16 cellular contexts compared by ENCODE assay signal in the genomic region with DNA sequence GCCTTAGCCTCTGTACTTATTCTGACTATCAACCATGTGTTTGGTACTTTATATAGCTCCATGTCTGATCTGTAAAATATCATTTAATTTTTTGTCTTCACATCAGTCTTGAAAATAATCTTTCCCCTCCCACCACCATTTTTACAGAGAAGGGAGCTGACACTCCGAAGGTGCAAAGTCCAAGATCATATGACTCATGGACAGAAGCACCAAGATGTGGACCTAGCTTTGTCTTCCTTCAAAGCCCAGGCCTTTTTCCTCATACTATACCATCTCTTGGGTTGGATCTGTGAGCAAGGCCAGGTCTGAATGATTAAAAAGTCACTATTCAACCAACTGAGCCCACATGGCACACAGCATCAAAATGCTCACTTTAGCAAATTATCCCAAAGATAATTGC.
"Had no signal": no experiment of that assay in that cellular context is flagged by ENCODE, and none has a peak within 500 bp of the region (broad histone marks: within the 10 kb centered on the region; RNA-seq: fewer than 3 reads in every experiment).

No MANE protein-coding gene starts in this region.

- H3K9me3 Mint-ChIP-seq: activated naive CD8-positive, alpha-beta T cell treated with anti-CD3 and anti-CD28 coated beads, Interleukin-2, amount 10 ng/mL, durations not matched to agents 7 days and 5 days; effector memory CD8-positive, alpha-beta T cell; immature natural killer cell; memory B cell; naive B cell had no signal

- H3K27ac Mint-ChIP-seq: activated CD8-positive, alpha-beta T cell treated with anti-CD3 and anti-CD28 coated beads, Interleukin-2, amount 10 ng/mL, durations not matched to agents 7 days and 5 days; activated naive CD8-positive, alpha-beta T cell treated with anti-CD3 and anti-CD28 coated beads, Interleukin-2, amount 10 ng/mL, durations not matched to agents 7 days and 5 days; effector memory CD8-positive, alpha-beta T cell; immature natural killer cell; memory B cell had no signal

- H3K9me3 ChIP-seq: body of pancreas, esophagus squamous epithelium, prostate gland, right atrium auricular region, thoracic aorta, upper lobe of left lung had no signal

- H3K4me1 Mint-ChIP-seq: immature natural killer cell had no signal

- H3K36me3 Mint-ChIP-seq: activated naive CD8-positive, alpha-beta T cell treated with anti-CD3 and anti-CD28 coated beads, Interleukin-2, amount 10 ng/mL, durations not matched to agents 7 days and 5 days; immature natural killer cell; memory B cell; naive B cell had no signal

- H3K36me3 ChIP-seq: esophagus squamous epithelium, prostate gland, right atrium auricular region, thoracic aorta, upper lobe of left lung, WERI-Rb-1 had no signal

- DNase-seq: activated CD4-positive, alpha-beta T cell treated with anti-CD3 and anti-CD28 coated beads for 1 hour; activated CD8-positive, alpha-beta T cell treated with anti-CD3 and anti-CD28 coated beads, Interleukin-2, amount 10 ng/mL, durations not matched to agents 7 days and 5 days; activated naive CD4-positive, alpha-beta T cell; activated naive CD8-positive, alpha-beta T cell treated with anti-CD3 and anti-CD28 coated beads, Interleukin-2, amount 10 ng/mL, durations not matched to agents 7 days and 5 days; body of pancreas; caudate nucleus; effector memory CD8-positive, alpha-beta T cell; esophagus squamous epithelium; immature natural killer cell; naive B cell; upper lobe of left lung; WERI-Rb-1 had no signal

- H3K27ac ChIP-seq: body of pancreas, esophagus squamous epithelium, prostate gland, right atrium auricular region, thoracic aorta, upper lobe of left lung, WERI-Rb-1 had no signal

- H3K27me3 Mint-ChIP-seq: activated naive CD8-positive, alpha-beta T cell treated with anti-CD3 and anti-CD28 coated beads, Interleukin-2, amount 10 ng/mL, durations not matched to agents 7 days and 5 days; effector memory CD8-positive, alpha-beta T cell; memory B cell; naive B cell had no signal

- H3K27me3 ChIP-seq: body of pancreas, esophagus squamous epithelium, right atrium auricular region, upper lobe of left lung had no signal

- H3K4me1 ChIP-seq: body of pancreas, prostate gland, right atrium auricular region, upper lobe of left lung had no signal

- H3K4me3 Mint-ChIP-seq: activated CD8-positive, alpha-beta T cell treated with anti-CD3 and anti-CD28 coated beads, Interleukin-2, amount 10 ng/mL, durations not matched to agents 7 days and 5 days; activated naive CD8-positive, alpha-beta T cell treated with anti-CD3 and anti-CD28 coated beads, Interleukin-2, amount 10 ng/mL, durations not matched to agents 7 days and 5 days; effector memory CD8-positive, alpha-beta T cell; immature natural killer cell; memory B cell; naive B cell had no signal

- ATAC-seq: activated CD8-positive, alpha-beta T cell treated with anti-CD3 and anti-CD28 coated beads, Interleukin-2, amount 10 ng/mL, durations not matched to agents 7 days and 5 days; body of pancreas; effector memory CD8-positive, alpha-beta T cell had no signal

- H3K4me3 ChIP-seq: body of pancreas, esophagus squamous epithelium, prostate gland, right atrium auricular region, thoracic aorta, upper lobe of left lung had no signal
